In the genomic region with DNA sequence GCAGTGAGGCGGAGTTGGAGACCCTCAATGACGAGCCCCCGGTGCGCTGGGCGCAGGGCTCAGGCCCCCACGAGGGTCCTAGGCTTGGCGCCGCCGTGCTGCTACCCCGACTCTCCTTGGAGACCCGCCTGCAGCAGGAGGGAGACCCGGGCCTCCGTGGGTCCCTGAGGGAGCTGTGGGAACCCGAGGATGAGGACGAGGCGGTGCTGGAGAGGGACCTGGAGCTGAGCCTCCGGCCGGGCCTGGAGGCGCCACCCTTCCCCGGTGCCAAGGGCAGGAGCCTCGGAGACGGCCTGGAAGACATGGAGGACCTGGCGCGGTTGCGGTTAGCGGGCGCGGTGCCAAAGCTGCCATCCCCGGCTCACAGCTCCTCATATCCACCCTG, we compare ENCODE assay signal across 10 cellular contexts. TPM values are rescaled to one million over a fixed set of nuclear protein-coding genes. Genes with fewer than 3 reads are reported as not detected.
DNase-seq lines count a peak whose midpoint lies in the region; ATAC-seq, FAIRE-seq and TF ChIP-seq lines count a peak whose summit lies in the region.
"Had no signal": no experiment of that assay in that cellular context is flagged by ENCODE, and none has a peak within 500 bp of the region (broad histone marks: within the 10 kb centered on the region; RNA-seq: fewer than 3 reads in every experiment).

No MANE protein-coding gene starts in this region.

- CTCF ChIA-PET in BJ (lab: Yijun Ruan, JAX) = interaction anchor here (0.6 to 3.0 kb wide), 8 partner anchors 9 to 163 kb away, joined by 3 to 22 read pairs (median 4); a partner anchor contains a TSS

- H3F3A ChIP-seq in neural progenitor cell (ENCODE audit: low read depth) = peaks cover 19% of the 10 kb centered on the region

- H3K27ac ChIP-seq in KMS-11 (no peak overlapping the region), neural progenitor cell (no peak overlapping the region)

- no peak for ATAC-seq in effector memory CD8-positive, alpha-beta T cell (replicated peaks)

- H3K4me1 ChIP-seq in KMS-11 (ENCODE audit: low read depth, poor library complexity, severe bottlenecking) (no peaks in the 10 kb centered on the region), neural progenitor cell (peaks cover 7% of the 10 kb centered on the region)

- POLR2A ChIA-PET in BJ (lab: Charles Lee) = no interaction called here

- H2AFZ ChIP-seq in KMS-11 (ENCODE audit: low read depth) = peak overlapping the region; percentile 73; the same call in 1 of the 2 replicates
- H2AFZ ChIP-seq in neural progenitor cell (replicated peaks) = no peak overlapping the region

- peak overlapping the region; percentile 44 to 52 for H3K4me3 Mint-ChIP-seq in effector memory CD8-positive, alpha-beta T cell
- no peak overlapping the region for H3K4me3 Mint-ChIP-seq in neural progenitor cell

- H3K27me3 Mint-ChIP-seq in effector memory CD8-positive, alpha-beta T cell = no peaks in the 10 kb centered on the region
- peaks cover 32% of the 10 kb centered on the region for H3K27me3 Mint-ChIP-seq in neural progenitor cell (ENCODE audit: insufficient read depth, low read depth)

- no peak overlapping the region; the same call in 1 of the 2 replicates for H3K4me2 ChIP-seq in KMS-11
- H3K4me2 ChIP-seq in neural progenitor cell = peak overlapping the region; percentile 75

- peaks cover 16% of the 10 kb centered on the region for H3K27me3 ChIP-seq in BJ (ENCODE audit: control insufficient read depth, insufficient read depth, low read length)
- H3K27me3 ChIP-seq in KMS-11 (ENCODE audit: insufficient read depth, low read depth) = peaks cover 54% of the 10 kb centered on the region; the same call in 1 of the 2 replicates
- H3K27me3 ChIP-seq in neural progenitor cell = peaks cover 38% of the 10 kb centered on the region

- TF ChIP-seq CTCF in BJ (IDR thresholded peaks at IDR 0.05; ENCODE audit: insufficient read depth, low read depth, low read length) (no peak), KMS-11 (conservative IDR thresholded peaks at IDR 0.05; ENCODE audit: low read depth, low read length) (no peak), neural progenitor cell (IDR thresholded peaks at IDR 0.05) (no peak)

- no peaks in the 10 kb centered on the region for H3K9me3 ChIP-seq in neural progenitor cell (ENCODE audit: low read depth)

- peaks cover 10% of the 10 kb centered on the region for H3K36me3 Mint-ChIP-seq in effector memory CD8-positive, alpha-beta T cell (ENCODE audit: insufficient read depth)
- H3K36me3 Mint-ChIP-seq in neural progenitor cell = no peaks in the 10 kb centered on the region

- DNase-seq in BJ (ENCODE audit: low read depth) = no peak
- DNase-seq in effector memory CD8-positive, alpha-beta T cell = no peak
- no peak for DNase-seq in neural progenitor cell (ENCODE audit: low spot score)
- no peak for DNase-seq in activated gamma-delta T cell (lab: John Stamatoyannopoulos, UW)
- DNase-seq in SW480 (ENCODE audit: low spot score) = no peak
- DNase-seq in NCI-H146 treated with DMSO at 0.1 percent for 48 hours (lab: John Stamatoyannopoulos, UW; ENCODE audit: unreplicated experiment) = no peak
- no peak for DNase-seq in frontal cortex (ENCODE audit: low spot score in 2 of 2)

- peaks cover 5 to 17% of the 10 kb centered on the region in 2 donors for H3K4me1 Mint-ChIP-seq in effector memory CD8-positive, alpha-beta T cell (ENCODE audit: low read depth in 2 of 2)
- H3K4me1 Mint-ChIP-seq in neural progenitor cell = peaks cover 4% of the 10 kb centered on the region

- no peaks in the 10 kb centered on the region for H3K9me3 Mint-ChIP-seq in effector memory CD8-positive, alpha-beta T cell
- peaks cover 5% of the 10 kb centered on the region for H3K9me3 Mint-ChIP-seq in neural progenitor cell

- FAIRE-seq in frontal cortex (lab: Jason Lieb, UNC) = no peak
- FAIRE-seq: islet of Langerhans had no signal

- H3K79me2 ChIP-seq in KMS-11 (ENCODE audit: insufficient read depth, low read depth) (no peaks in the 10 kb centered on the region), neural progenitor cell (ENCODE audit: low read depth) (no peaks in the 10 kb centered on the region)

- peak overlapping the region; percentile 54 for H3K4me3 ChIP-seq in BJ (ENCODE audit: low read depth, low read length)
- H3K4me3 ChIP-seq in KMS-11 (IDR thresholded peaks at IDR 0.05; ENCODE audit: insufficient read depth, low read depth, low read length) = no peak overlapping the region
- H3K4me3 ChIP-seq in neural progenitor cell = peak overlapping the region; percentile 49

- peak overlapping the region in 1 of 2 donors; percentile 9 for H3K27ac Mint-ChIP-seq in effector memory CD8-positive, alpha-beta T cell
- no peak overlapping the region for H3K27ac Mint-ChIP-seq in neural progenitor cell

- no peaks in the 10 kb centered on the region for H4K20me1 ChIP-seq in KMS-11 (ENCODE audit: insufficient read depth)
- H4K20me1 ChIP-seq in neural progenitor cell (ENCODE audit: low read depth) = no peaks in the 10 kb centered on the region

- H3K36me3 ChIP-seq in BJ (ENCODE audit: control insufficient read depth, insufficient read depth, low read length) (no peaks in the 10 kb centered on the region), KMS-11 (ENCODE audit: insufficient read depth) (no peaks in the 10 kb centered on the region), neural progenitor cell (no peaks in the 10 kb centered on the region)

- H3K9ac ChIP-seq in KMS-11 = no peak overlapping the region
- H3K9ac ChIP-seq in neural progenitor cell = no peak overlapping the region

RNA-seq across cellular contexts. Expression of a gene that starts 2.3 kb away (rescaled TPM):
- 0.72 and 1.3 TPM in 2 replicates for polyA plus RNA-seq in BJ (2011; rRNA removed)
- 2.6 and 5.5 TPM in 2 replicates for polyA minus RNA-seq in BJ (2011; rRNA and poly(A)+ RNA removed)
- total RNA-seq in neural progenitor cell (ENCODE audit: low replicate concordance) (10.2 and 17.1 TPM in 2 replicates), frontal cortex (19.6 TPM)
- total RNA-seq: RPMI7951 had no signal

RNA-seq across cellular contexts. Expression of a gene that starts 43.3 kb away (rescaled TPM):
- polyA plus RNA-seq in BJ (2011; rRNA removed) = 0.10 TPM in 1 of 2 replicates, not detected in the other
- polyA minus RNA-seq in BJ (2011; rRNA and poly(A)+ RNA removed) = not detected in 2 replicates
- total RNA-seq in neural progenitor cell (ENCODE audit: low replicate concordance) (not detected in 2 replicates), frontal cortex (under 0.01 TPM)
- total RNA-seq: RPMI7951 had no signal
